ENCODE assay signal across 9 cellular contexts in the genomic region with DNA sequence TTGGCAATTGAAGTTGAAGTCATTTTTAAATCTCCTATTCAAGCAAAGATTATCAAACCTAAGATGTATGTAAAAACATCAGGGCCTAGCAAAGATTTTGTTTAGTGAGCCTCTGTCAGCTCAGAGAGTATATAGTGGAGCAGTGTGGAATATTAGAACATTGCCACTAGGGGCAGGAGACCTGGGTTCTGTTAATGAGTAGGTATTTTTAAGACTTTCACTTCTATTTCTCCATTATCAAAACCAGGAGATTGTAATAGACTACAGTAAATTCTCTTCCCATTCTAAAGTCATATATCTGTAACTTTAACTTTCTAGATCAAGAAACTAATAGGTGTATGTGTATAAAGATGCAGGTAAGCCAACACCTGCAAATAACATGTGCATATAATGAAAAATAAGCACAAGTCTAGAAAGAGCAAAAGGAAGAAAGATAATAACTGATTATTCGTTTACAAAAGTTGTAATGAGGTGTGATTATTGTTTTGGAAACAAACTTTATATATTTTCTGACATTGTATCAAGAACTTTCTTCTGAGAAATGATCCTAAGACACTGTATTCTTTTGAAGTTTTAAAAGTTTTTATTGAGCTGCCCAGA.
DNase-seq lines count a peak whose midpoint lies in the region; ATAC-seq and TF ChIP-seq lines count a peak whose summit lies in the region.
"Had no signal": no experiment of that assay in that cellular context is flagged by ENCODE, and none has a peak within 500 bp of the region (broad histone marks: within the 10 kb centered on the region; RNA-seq: fewer than 3 reads in every experiment).

No MANE protein-coding gene starts in this region.

- no peak for TF ChIP-seq EP300 in stomach (IDR thresholded peaks at IDR 0.05)

- H3K9me3 ChIP-seq in WERI-Rb-1 (ENCODE audit: severe bottlenecking) (no peaks in the 10 kb centered on the region), stomach (no peaks in the 10 kb centered on the region)

- no peaks in the 10 kb centered on the region for H3K9me3 Mint-ChIP-seq in neural crest cell
- H3K9me3 Mint-ChIP-seq in activated T-cell treated with anti-CD3 and anti-CD28 coated beads, Interleukin-2, amount 50 U/mL, for 4 hours: no peaks in the 10 kb centered on the region
- H3K9me3 Mint-ChIP-seq: dendritic cell treated with granulocyte-macrophage colony-stimulating factor and Interleukin-4, amounts not matched to agents 40 ng/mL and 50 ng/mL, for 4 days had no signal

- H3K27me3 Mint-ChIP-seq in neural crest cell (ENCODE audit: low read depth): no peaks in the 10 kb centered on the region
- H3K27me3 Mint-ChIP-seq in activated T-cell treated with anti-CD3 and anti-CD28 coated beads, Interleukin-2, amount 50 U/mL, for 4 hours (ENCODE audit: low read depth): no peaks in the 10 kb centered on the region
- H3K27me3 Mint-ChIP-seq: dendritic cell treated with granulocyte-macrophage colony-stimulating factor and Interleukin-4, amounts not matched to agents 40 ng/mL and 50 ng/mL, for 4 days had no signal

- no peak for DNase-seq in AG09319 (ENCODE audit: extremely low read depth, low read depth)
- DNase-seq in WERI-Rb-1: no peak
- DNase-seq in neural crest cell (ENCODE audit: low read depth, low spot score): no peak
- no peak for DNase-seq in cerebellar nuclear complex (lab: John Stamatoyannopoulos, UW)
- DNase-seq in stomach: no peak
- DNase-seq in activated T-cell treated with anti-CD3 and anti-CD28 coated beads, Interleukin-2, amount 50 U/mL, for 4 hours: no peak

- no peaks in the 10 kb centered on the region for H3K4me1 Mint-ChIP-seq in neural crest cell
- no peaks in the 10 kb centered on the region for H3K4me1 Mint-ChIP-seq in activated T-cell treated with anti-CD3 and anti-CD28 coated beads, Interleukin-2, amount 50 U/mL, for 4 hours (ENCODE audit: low read depth)

- no peaks in the 10 kb centered on the region for H3K4me1 ChIP-seq in stomach

- peak; percentile 28 for TF ChIP-seq CTCF in AG09319 (IDR thresholded peaks at IDR 0.05; ENCODE audit: low read depth, low read length)
- peak; percentile 47 for TF ChIP-seq CTCF in WERI-Rb-1 (IDR thresholded peaks at IDR 0.05; ENCODE audit: low read depth, low read length)
- peak; percentile 74 for TF ChIP-seq CTCF in neural crest cell (conservative IDR thresholded peaks at IDR 0.05)
- TF ChIP-seq CTCF in stomach (IDR thresholded peaks at IDR 0.05): no peak

- H3K27ac ChIP-seq in WERI-Rb-1: no peak overlapping the region
- H3K27ac ChIP-seq in stomach: no peak overlapping the region

- H3K4me3 ChIP-seq in WERI-Rb-1 (ENCODE audit: low read depth, low read length) (no peak overlapping the region), stomach (no peak overlapping the region)

- intact Hi-C loops in stomach (cut with DNase I; ENCODE audit: low total_unique reads): no loop called here

- H3K36me3 ChIP-seq in WERI-Rb-1: no peaks in the 10 kb centered on the region
- H3K36me3 ChIP-seq in stomach: no peaks in the 10 kb centered on the region

- 38 to 53% (median 42%) methylated on average over 1 of the region's 1 CpG for WGBS in stomach, 5 donors

- ATAC-seq in GM19025 (IDR thresholded peaks at IDR 0.05; ENCODE audit: low read depth, unreplicated experiment) (peak; percentile 49), HG03520 (IDR thresholded peaks at IDR 0.05; ENCODE audit: unreplicated experiment) (peak; percentile 69)
- ATAC-seq in activated T-cell treated with anti-CD3 and anti-CD28 coated beads, Interleukin-2, amount 50 U/mL, for 4 hours: no peak

- H3K27me3 ChIP-seq in WERI-Rb-1 (ENCODE audit: insufficient read depth, low read depth, severe bottlenecking) (no peaks in the 10 kb centered on the region), stomach (no peaks in the 10 kb centered on the region)

- H3K27ac Mint-ChIP-seq in neural crest cell (ENCODE audit: unreplicated experiment): no peak overlapping the region
- H3K27ac Mint-ChIP-seq: dendritic cell treated with granulocyte-macrophage colony-stimulating factor and Interleukin-4, amounts not matched to agents 40 ng/mL and 50 ng/mL, for 4 days had no signal

- no peak overlapping the region for H3K4me3 Mint-ChIP-seq in neural crest cell
- no peak overlapping the region for H3K4me3 Mint-ChIP-seq in activated T-cell treated with anti-CD3 and anti-CD28 coated beads, Interleukin-2, amount 50 U/mL, for 4 hours
- H3K4me3 Mint-ChIP-seq: dendritic cell treated with granulocyte-macrophage colony-stimulating factor and Interleukin-4, amounts not matched to agents 40 ng/mL and 50 ng/mL, for 4 days had no signal

- no peaks in the 10 kb centered on the region for H3K36me3 Mint-ChIP-seq in neural crest cell (ENCODE audit: low read depth)
- no peaks in the 10 kb centered on the region for H3K36me3 Mint-ChIP-seq in activated T-cell treated with anti-CD3 and anti-CD28 coated beads, Interleukin-2, amount 50 U/mL, for 4 hours (ENCODE audit: insufficient read depth)

- TF ChIP-seq POLR2A in stomach (IDR thresholded peaks at IDR 0.05): no peak

Comparison
In these comparisons a context has a peak if more than half of its experiments do, and no peak if none do; other contexts are left out.
1. CTCF ChIP-seq: peak in AG09319 (single experiment), WERI-Rb-1 (single experiment) and neural crest cell (single experiment); none in stomach (0 of 7).
2. ATAC-seq: peak in GM19025 (single experiment) and HG03520 (single experiment); none in activated T-cell treated with anti-CD3 and anti-CD28 coated beads, Interleukin-2, amount 50 U/mL, for 4 hours (0 of 2).